ENCODE assay signal across 13 cellular contexts in the genomic region with DNA sequence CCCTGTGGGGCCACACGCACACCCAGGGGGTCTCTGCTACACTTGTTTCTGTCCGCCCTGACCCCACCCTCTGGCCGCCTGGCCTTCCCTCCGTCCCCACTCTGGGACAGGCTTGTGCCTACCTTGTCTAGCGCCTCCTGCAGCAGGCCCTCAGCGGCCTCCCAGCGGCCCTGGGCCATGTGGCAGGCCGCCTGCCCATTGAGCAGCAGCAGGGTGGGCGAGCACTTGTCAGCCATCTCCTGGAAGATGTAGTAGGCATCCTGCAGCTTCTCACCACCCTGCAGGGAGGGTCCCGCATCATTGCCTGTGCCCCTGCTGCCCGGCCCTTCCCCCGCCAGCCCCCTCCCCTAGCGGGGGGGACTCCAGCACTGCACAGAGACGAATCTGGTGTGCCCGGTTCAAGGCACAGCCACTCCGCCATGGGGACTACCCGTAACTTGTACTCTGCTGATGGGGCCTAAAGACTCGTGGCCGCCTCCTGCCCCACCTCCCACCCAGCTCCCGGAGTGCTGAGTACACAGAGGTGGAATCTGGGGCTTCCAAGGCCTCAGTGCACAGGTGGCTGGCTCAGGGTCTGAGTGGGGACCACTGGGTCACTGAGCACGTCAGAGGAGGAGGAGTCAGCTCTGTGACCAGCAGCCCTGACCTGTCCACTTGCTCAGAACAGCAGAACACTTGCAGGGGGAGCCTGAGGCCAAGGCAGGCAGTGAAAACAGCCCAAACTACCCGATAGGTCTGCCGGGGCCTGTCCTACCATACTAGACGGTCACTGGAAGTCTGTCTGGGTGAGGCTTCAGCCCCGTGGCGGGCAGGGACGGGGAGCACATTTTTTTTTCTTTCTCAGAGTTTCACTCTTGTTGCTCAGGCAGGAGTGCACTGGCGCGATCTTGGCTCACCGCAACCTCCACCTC. TPM values are rescaled to one million over a fixed set of nuclear protein-coding genes. Genes with fewer than 3 reads are reported as not detected.
"Had no signal": no experiment of that assay in that cellular context is flagged by ENCODE, and none has a peak within 500 bp of the region (broad histone marks: within the 10 kb centered on the region; RNA-seq: fewer than 3 reads in every experiment).

No MANE protein-coding gene starts in this region.

- H3K9me3 ChIP-seq: colonic mucosa, lower lobe of right lung had no signal

- H3K9ac ChIP-seq: parathyroid adenoma had no signal

- H2AFZ ChIP-seq: parathyroid adenoma had no signal

- H3K4me1 ChIP-seq: colonic mucosa, lower lobe of right lung, parathyroid adenoma had no signal

- H3K27ac ChIP-seq: cardiac muscle cell, colonic mucosa, lower lobe of right lung, parathyroid adenoma had no signal

- H3K27me3 ChIP-seq: cardiac muscle cell, colonic mucosa had no signal

- H3K27me3 Mint-ChIP-seq: activated CD4-positive, alpha-beta memory T cell treated with anti-CD3 and anti-CD28 coated beads for 36 hours; activated CD4-positive, alpha-beta T cell treated with anti-CD3 and anti-CD28 coated beads for 36 hours; activated T-cell treated with anti-CD3 and anti-CD28 coated beads, Interleukin-2, amount 50 U/mL, for 24 hours; T-helper 17 cell had no signal

- H3K27ac Mint-ChIP-seq: activated CD4-positive, alpha-beta memory T cell treated with anti-CD3 and anti-CD28 coated beads for 36 hours; activated CD4-positive, alpha-beta T cell treated with anti-CD3 and anti-CD28 coated beads for 36 hours; activated T-cell treated with anti-CD3 and anti-CD28 coated beads, Interleukin-2, amount 50 U/mL, for 24 hours; T-helper 17 cell had no signal

- ATAC-seq: activated CD4-positive, alpha-beta T cell treated with anti-CD3 and anti-CD28 coated beads for 36 hours; left cardiac atrium; lower lobe of right lung; T-helper 17 cell had no signal

- H3K9me3 Mint-ChIP-seq: activated CD4-positive, alpha-beta memory T cell treated with anti-CD3 and anti-CD28 coated beads for 36 hours; activated T-cell treated with anti-CD3 and anti-CD28 coated beads, Interleukin-2, amount 50 U/mL, for 24 hours; neural crest cell had no signal

- H3K4me3 Mint-ChIP-seq: activated CD4-positive, alpha-beta memory T cell treated with anti-CD3 and anti-CD28 coated beads for 36 hours; activated CD4-positive, alpha-beta T cell treated with anti-CD3 and anti-CD28 coated beads for 36 hours; activated T-cell treated with anti-CD3 and anti-CD28 coated beads, Interleukin-2, amount 50 U/mL, for 24 hours; neural crest cell; T-helper 17 cell had no signal

- H3K4me1 Mint-ChIP-seq: activated CD4-positive, alpha-beta T cell treated with anti-CD3 and anti-CD28 coated beads for 36 hours; neural crest cell had no signal

- H3K4me3 ChIP-seq: cardiac muscle cell, colonic mucosa, lower lobe of right lung had no signal

- DNase-seq: activated CD4-positive, alpha-beta memory T cell treated with anti-CD3 and anti-CD28 coated beads for 36 hours; activated CD4-positive, alpha-beta T cell treated with anti-CD3 and anti-CD28 coated beads for 36 hours; activated naive CD4-positive, alpha-beta T cell treated with anti-CD3 and anti-CD28 coated beads, Interleukin-2, amount 50 U/mL, for 16 hours; activated T-cell treated with anti-CD3 and anti-CD28 coated beads, Interleukin-2, amount 50 U/mL, for 24 hours; colonic mucosa; foreskin fibroblast; left cardiac atrium; lower lobe of right lung; stimulated activated CD4-positive, alpha-beta T cell treated with anti-CD3 and anti-CD28 coated beads, Interleukin-1b, Interleukin-23, amount 100 ng/mL, for 48 hours; T-helper 17 cell had no signal

RNA-seq across cellular contexts. Expression of a gene that starts 7.4 kb away (rescaled TPM):
- total RNA-seq: activated CD4-positive, alpha-beta memory T cell treated with anti-CD3 and anti-CD28 coated beads for 36 hours; lower lobe of right lung; T-helper 17 cell had no signal
